ENCODE assay signal across 29 cellular contexts in the genomic region with DNA sequence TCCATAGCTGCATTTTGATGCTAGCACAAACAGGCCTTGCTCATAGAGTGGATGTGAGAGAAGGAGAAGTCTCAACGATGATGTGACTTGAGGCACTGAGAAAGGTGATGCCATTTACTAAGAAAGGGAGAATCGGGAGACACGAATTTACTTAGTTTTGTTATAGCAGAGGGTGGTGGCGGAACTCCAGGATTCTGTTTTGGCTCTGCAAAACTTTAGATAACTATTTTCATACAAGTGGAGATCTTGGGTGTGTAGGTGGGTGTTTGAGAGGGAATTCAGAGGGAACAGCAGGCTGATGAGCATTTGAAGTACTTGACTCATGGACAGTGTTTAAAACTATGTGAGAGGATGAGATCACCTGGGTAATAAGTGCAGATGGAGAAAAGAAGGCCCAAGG. TPM values are rescaled to one million over a fixed set of nuclear protein-coding genes. Genes with fewer than 3 reads are reported as not detected.
"Had no signal": no experiment of that assay in that cellular context is flagged by ENCODE, and none has a peak within 500 bp of the region (broad histone marks: within the 10 kb centered on the region; RNA-seq: fewer than 3 reads in every experiment).

No MANE protein-coding gene starts in this region.

- H3K27ac Mint-ChIP-seq: naive thymus-derived CD4-positive, alpha-beta T cell; natural killer cell; nephron; neural progenitor cell; progenitor cell of endocrine pancreas; stimulated activated effector memory CD8-positive, alpha-beta T cell treated with anti-CD3 and anti-CD28 coated beads, Interleukin-12 subunit alpha, Interleukin-12 subunit beta, amount 100 ng/mL, for 72 hours; stimulated activated naive B cell treated with anti-CD40 and anti-IgM and Interleukin-4, amounts not matched to agents 10 μg/mL and 1 μg/mL and 100 μg/mL, for 72 hours; stimulated activated naive CD8-positive, alpha-beta T cell treated with anti-CD3 and anti-CD28 coated beads, Interleukin-15, Interleukin-2, amounts not matched to agents 100 ng/mL and 50 ng/mL, for 24 hours had no signal

- ATAC-seq: naive thymus-derived CD4-positive, alpha-beta T cell; natural killer cell; psoas muscle; right cardiac atrium; right lobe of liver; stimulated activated effector memory CD8-positive, alpha-beta T cell treated with anti-CD3 and anti-CD28 coated beads, Interleukin-12 subunit alpha, Interleukin-12 subunit beta, amount 100 ng/mL, for 72 hours; stimulated activated naive B cell treated with anti-CD40 and anti-IgM and Interleukin-4, amounts not matched to agents 10 μg/mL and 1 μg/mL and 100 μg/mL, for 72 hours had no signal

- H3K4me3 Mint-ChIP-seq: naive thymus-derived CD4-positive, alpha-beta T cell; natural killer cell; nephron; neural progenitor cell; stimulated activated effector memory CD8-positive, alpha-beta T cell treated with anti-CD3 and anti-CD28 coated beads, Interleukin-12 subunit alpha, Interleukin-12 subunit beta, amount 100 ng/mL, for 72 hours; stimulated activated naive B cell treated with anti-CD40 and anti-IgM and Interleukin-4, amounts not matched to agents 10 μg/mL and 1 μg/mL and 100 μg/mL, for 72 hours; stimulated activated naive CD8-positive, alpha-beta T cell treated with anti-CD3 and anti-CD28 coated beads, Interleukin-15, Interleukin-2, amounts not matched to agents 100 ng/mL and 50 ng/mL, for 24 hours had no signal

- H3K36me3 Mint-ChIP-seq: natural killer cell; stimulated activated effector memory CD8-positive, alpha-beta T cell treated with anti-CD3 and anti-CD28 coated beads, Interleukin-12 subunit alpha, Interleukin-12 subunit beta, amount 100 ng/mL, for 72 hours; stimulated activated naive B cell treated with anti-CD40 and anti-IgM and Interleukin-4, amounts not matched to agents 10 μg/mL and 1 μg/mL and 100 μg/mL, for 72 hours had no signal

- H3K27ac ChIP-seq: neural progenitor cell, ovary, parathyroid adenoma, psoas muscle, right lobe of liver, sigmoid colon, stomach, suprapubic skin, testis, tibial nerve, upper lobe of left lung, vagina had no signal

- H3K4me1 Mint-ChIP-seq: natural killer cell; stimulated activated naive B cell treated with anti-CD40 and anti-IgM and Interleukin-4, amounts not matched to agents 10 μg/mL and 1 μg/mL and 100 μg/mL, for 72 hours had no signal

- H3K9me3 Mint-ChIP-seq: naive thymus-derived CD4-positive, alpha-beta T cell; natural killer cell; stimulated activated effector memory CD8-positive, alpha-beta T cell treated with anti-CD3 and anti-CD28 coated beads, Interleukin-12 subunit alpha, Interleukin-12 subunit beta, amount 100 ng/mL, for 72 hours; stimulated activated naive B cell treated with anti-CD40 and anti-IgM and Interleukin-4, amounts not matched to agents 10 μg/mL and 1 μg/mL and 100 μg/mL, for 72 hours; stimulated activated naive CD8-positive, alpha-beta T cell treated with anti-CD3 and anti-CD28 coated beads, Interleukin-15, Interleukin-2, amounts not matched to agents 100 ng/mL and 50 ng/mL, for 24 hours had no signal

- H3K27me3 Mint-ChIP-seq: progenitor cell of endocrine pancreas had no signal

- DNase-seq: naive thymus-derived CD4-positive, alpha-beta T cell; natural killer cell; ovary; psoas muscle; right cardiac atrium; right lobe of liver; sigmoid colon; small intestine; stimulated activated CD4-positive, alpha-beta T cell treated with anti-CD3 and anti-CD28 coated beads, Interleukin-15, amount 100 ng/mL, for 24 hours; stimulated activated CD4-positive, alpha-beta T cell treated with anti-CD3 and anti-CD28 coated beads, Interleukin-2, amount 100 ng/mL, for 24 hours; stimulated activated CD4-positive, alpha-beta T cell treated with anti-CD3 and anti-CD28 coated beads, Interleukin-2, amount 100 ng/mL, for 48 hours; stimulated activated CD4-positive, alpha-beta T cell treated with anti-CD3 and anti-CD28 coated beads, Interleukin-4, amount 100 ng/mL, for 24 hours; stimulated activated naive B cell treated with anti-CD40 and anti-IgM and Interleukin-4, amounts not matched to agents 10 μg/mL and 1 μg/mL and 100 μg/mL, for 72 hours; stimulated activated naive CD4-positive, alpha-beta T cell treated with Interleukin-2 at 50 U/mL for 16 hours; stomach; testis; trophoblast cell; upper lobe of left lung had no signal

RNA-seq across cellular contexts. Expression of a gene that starts 43.2 kb away (rescaled TPM):
- total RNA-seq: omental fat pad, right lobe of liver, subcutaneous adipose tissue had no signal
